12 cellular contexts compared by ENCODE assay signal in genomic region chr3:197366301-197367044, GRCh38.
DNase-seq lines count a peak whose midpoint lies in the region; ATAC-seq and TF ChIP-seq lines count a peak whose summit lies in the region.
"Had no signal": no experiment of that assay in that cellular context is flagged by ENCODE, and none has a peak within 500 bp of the region (broad histone marks: within the 10 kb centered on the region; RNA-seq: fewer than 3 reads in every experiment).

No MANE protein-coding gene starts in this region.

- H3K4me1 ChIP-seq in mammary epithelial cell (ENCODE audit: insufficient read depth, low read length), result peaks cover 36% of the 10 kb centered on the region
- H3K4me1 ChIP-seq: colonic mucosa had no signal

- CTCF ChIA-PET in mammary epithelial cell (lab: Charles Lee; ENCODE audit: low non-redundant PET), result interaction anchor here (0.6 kb wide), 2 partner anchors 29 to 37 kb away, joined by 4 to 6 read pairs; no protein-coding TSS in a partner anchor

- no peak for TF ChIP-seq CTCF in mammary epithelial cell (conservative IDR thresholded peaks at IDR 0.05 in 1 of 2, IDR thresholded peaks at IDR 0.05 in 1 of 2; ENCODE audit: extremely low read depth in 1 of 2, insufficient read depth in 1 of 2, low read depth in 1 of 2, low read length in 2 of 2)

- no peak overlapping the region for H2AFZ ChIP-seq in mammary epithelial cell (ENCODE audit: low read depth, low read length)

- H3K79me2 ChIP-seq in mammary epithelial cell (ENCODE audit: insufficient read depth, low read length), result no peaks in the 10 kb centered on the region

- WGBS in mammary epithelial cell (ENCODE audit: low coverage, missing lambda C conversion rate), result 46% methylated on average over 13 of the region's 13 CpGs

- H3K27ac ChIP-seq in mammary epithelial cell (ENCODE audit: insufficient read depth, low read depth, low read length), result peak overlapping the region; percentile 54
- H3K27ac ChIP-seq: colonic mucosa had no signal

- dilution Hi-C loops in mammary epithelial cell (cut with HindIII; ENCODE audit: low sequenced_read_pairs), result no loop called here

- peak; percentile 70 for DNase-seq in ACHN
- peak; percentile 88 for DNase-seq in MG63
- DNase-seq in mammary epithelial cell, result peak; percentile 64
- peak; percentile 80 for DNase-seq in myocyte (ENCODE audit: low read depth)
- DNase-seq in HuH-7.5 (ENCODE audit: low spot score), result no peak
- no peak for DNase-seq in activated effector memory CD4-positive, alpha-beta T cell treated with anti-CD3 and anti-CD28 coated beads, Interleukin-2, amount 50 U/mL, for 16 hours
- DNase-seq in NCI-H82 (lab: John Stamatoyannopoulos, UW), result no peak
- DNase-seq: colonic mucosa, DMS 273 treated with DMSO at 0.1 percent for 48 hours had no signal

- no TSS peak for BruUV-seq in mammary epithelial cell (replicated peaks; lab: Mats Ljungman, UMichigan)

- H3K9me3 ChIP-seq in MG63 (no peaks in the 10 kb centered on the region; the same call in 1 of the 2 replicates), mammary epithelial cell (replicated peaks; ENCODE audit: insufficient read depth, low read length) (no peaks in the 10 kb centered on the region)
- H3K9me3 ChIP-seq: colonic mucosa had no signal

- H3K4me2 ChIP-seq in mammary epithelial cell (ENCODE audit: insufficient read depth, low read depth, low read length), result peak overlapping the region; percentile 72

- no peaks in the 10 kb centered on the region for H3K27me3 ChIP-seq in MG63
- H3K27me3 ChIP-seq in mammary epithelial cell (ENCODE audit: insufficient read depth, low read length), result no peaks in the 10 kb centered on the region
- H3K27me3 ChIP-seq: colonic mucosa had no signal

- H3K4me3 ChIP-seq in MG63 (no peak overlapping the region), mammary epithelial cell (replicated peaks in 1 of 3; ENCODE audit: insufficient read depth in 1 of 3, low read depth in 2 of 3, low read length in 3 of 3) (no peak overlapping the region)
- H3K4me3 ChIP-seq: colonic mucosa had no signal

- no peak for ATAC-seq in HG02885 (IDR thresholded peaks at IDR 0.05; ENCODE audit: poor library complexity, unreplicated experiment)
- ATAC-seq: activated naive CD4-positive, alpha-beta T cell treated with anti-CD3 and anti-CD28 coated beads, Interleukin-2, amount 50 U/mL, for 72 hours; natural killer cell treated with Interleukin-12 subunit alpha and Interleukin-12 subunit beta and Interleukin-15 and Interleukin-18, amount 100 ng/mL, for 72 hours had no signal

- intact Hi-C loops in mammary epithelial cell (cut with micrococcal nuclease), result loop anchor here (2.0 kb wide), 1 partner anchor 136 kb away; no protein-coding TSS in a partner anchor

- H3K36me3 ChIP-seq in MG63 (no peaks in the 10 kb centered on the region), mammary epithelial cell (ENCODE audit: insufficient read depth, low read length) (no peaks in the 10 kb centered on the region)
- H3K36me3 ChIP-seq: colonic mucosa had no signal

- no peaks in the 10 kb centered on the region for H4K20me1 ChIP-seq in mammary epithelial cell (ENCODE audit: insufficient read depth, low read length)

- H3K9ac ChIP-seq in mammary epithelial cell (ENCODE audit: insufficient read depth, low read length), result peak overlapping the region; percentile 8

- in situ Hi-C loops in ACHN (cut with HindIII; ENCODE audit: low pct_ligation_motif_present, low pct_unique_long_range_greater_than_20kb, low sequenced_read_pairs), result no loop called here
- in situ Hi-C loops in mammary epithelial cell (cut with MboI; ENCODE audit: low sequenced_read_pairs in 2 of 2), result no loop called here

Comparison
In these comparisons a context has a peak if more than half of its experiments do, and no peak if none do; other contexts are left out.
1. DNase-seq: peak in ACHN (single experiment), MG63 (single experiment), mammary epithelial cell (single experiment) and myocyte (single experiment); none in HuH-7.5 (single experiment), activated effector memory CD4-positive, alpha-beta T cell treated with anti-CD3 and anti-CD28 coated beads, Interleukin-2, amount 50 U/mL, for 16 hours (single experiment) and NCI-H82 (single experiment).